In the genomic region with DNA sequence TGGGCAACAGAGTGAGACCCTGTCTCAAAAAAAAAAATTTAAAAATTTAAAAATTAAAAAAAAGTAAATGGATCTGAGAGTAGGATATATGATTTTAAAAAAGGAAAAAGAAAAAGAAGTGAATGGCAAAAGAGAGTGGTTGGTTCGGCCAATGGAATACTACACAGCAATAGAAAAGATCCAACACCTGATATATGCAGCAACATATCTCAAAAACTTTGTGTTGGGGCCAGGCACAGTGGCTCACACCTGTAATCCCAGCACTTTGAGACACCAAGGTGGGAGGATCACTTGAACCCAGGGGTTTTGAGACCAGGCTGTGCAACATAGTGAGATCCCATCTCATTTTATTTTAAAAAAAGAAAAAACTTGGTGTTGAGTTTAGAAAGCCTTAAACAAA, we compare ENCODE assay signal across 18 cellular contexts. TPM values are rescaled to one million over a fixed set of nuclear protein-coding genes. Genes with fewer than 3 reads are reported as not detected.
DNase-seq lines count a peak whose midpoint lies in the region; ATAC-seq and TF ChIP-seq lines count a peak whose summit lies in the region.
"Had no signal": no experiment of that assay in that cellular context is flagged by ENCODE, and none has a peak within 500 bp of the region (broad histone marks: within the 10 kb centered on the region; RNA-seq: fewer than 3 reads in every experiment).

No MANE protein-coding gene starts in this region.

- H4K20me1 ChIP-seq in PC-9 (ENCODE audit: insufficient read depth): 0 out of 2 replicates have a peak, but pooled peaks cover 6% of the 10 kb centered on the region

- H3K4me3 ChIP-seq in CD8-positive, alpha-beta T cell (ENCODE audit: low read depth, low read length): no peak overlapping the region
- H3K4me3 ChIP-seq in PC-9: no peak overlapping the region
- H3K4me3 ChIP-seq: GM12878, SJCRH30 had no signal

- H2AFZ ChIP-seq in PC-9: no peak overlapping the region

- H3K79me2 ChIP-seq in PC-9 (ENCODE audit: low read depth): peaks cover 15% of the 10 kb centered on the region

- no peak for TF ChIP-seq CTCF in CD8-positive, alpha-beta T cell (IDR thresholded peaks at IDR 0.05)
- TF ChIP-seq CTCF in PC-9 (conservative IDR thresholded peaks at IDR 0.05) (no peak), type B pancreatic cell (conservative IDR thresholded peaks at IDR 0.05) (no peak)

- H3K27me3 Mint-ChIP-seq in CD8-positive, alpha-beta T cell (ENCODE audit: low read depth): no peaks in the 10 kb centered on the region
- H3K27me3 Mint-ChIP-seq in dendritic cell treated with granulocyte-macrophage colony-stimulating factor and Interleukin-4, amounts not matched to agents 40 ng/mL and 50 ng/mL, for 4 days: peaks cover 28% of the 10 kb centered on the region
- H3K27me3 Mint-ChIP-seq in type B pancreatic cell: no peaks in the 10 kb centered on the region

- H3K4me3 Mint-ChIP-seq in CD8-positive, alpha-beta T cell: no peak overlapping the region
- no peak overlapping the region for H3K4me3 Mint-ChIP-seq in dendritic cell treated with granulocyte-macrophage colony-stimulating factor and Interleukin-4, amounts not matched to agents 40 ng/mL and 50 ng/mL, for 4 days
- H3K4me3 Mint-ChIP-seq in type B pancreatic cell: no peak overlapping the region

- H3K27ac ChIP-seq in CD8-positive, alpha-beta T cell (ENCODE audit: low read depth, low read length): no peak overlapping the region
- H3K27ac ChIP-seq in PC-9: peak overlapping the region; percentile 92
- H3K27ac ChIP-seq: SJCRH30 had no signal

- CTCF ChIA-PET in CD8-positive, alpha-beta T cell (lab: Charles Lee): interaction anchor here (1.2 to 3.1 kb wide), 2 partner anchors 20 to 54 kb away, joined by 3 to 13 read pairs; no protein-coding TSS in a partner anchor
- CTCF ChIA-PET in PC-9 (lab: Charles Lee): interaction anchor here (0.7 kb wide), 1 partner anchor 58 kb away, joined by 3 read pairs; no protein-coding TSS in a partner anchor

- H3F3A ChIP-seq in PC-9 (ENCODE audit: insufficient read depth, low read depth): peaks cover 74% of the 10 kb centered on the region

- no peak for DNase-seq in CD8-positive, alpha-beta T cell
- no peak for DNase-seq in PC-9
- DNase-seq in type B pancreatic cell (ENCODE audit: extremely low spot score, unreplicated experiment): no peak
- no peak for DNase-seq in NCI-H2081 (lab: John Stamatoyannopoulos, UW)
- no peak for DNase-seq in NCI-H1694 treated with DMSO at 0.1 percent for 48 hours (lab: John Stamatoyannopoulos, UW)
- no peak for DNase-seq in C1 segment of cervical spinal cord (lab: John Stamatoyannopoulos, UW)
- DNase-seq: ACHN, DMS53, EL, GOT3, KG1, NCI-H1417, NCI-H187 treated with DMSO at 0.1 percent for 48 hours, NCI-H226, NCI-H524, SJCRH30 had no signal

- no peaks in the 10 kb centered on the region for H3K9me3 Mint-ChIP-seq in CD8-positive, alpha-beta T cell
- no peaks in the 10 kb centered on the region for H3K9me3 Mint-ChIP-seq in dendritic cell treated with granulocyte-macrophage colony-stimulating factor and Interleukin-4, amounts not matched to agents 40 ng/mL and 50 ng/mL, for 4 days
- H3K9me3 Mint-ChIP-seq in type B pancreatic cell: no peaks in the 10 kb centered on the region

- POLR2A ChIA-PET in CD8-positive, alpha-beta T cell (lab: Charles Lee): interaction anchor here (0.8 to 1.6 kb wide), 4 partner anchors 7 to 67 kb away, joined by 3 to 7 read pairs (median 4); no protein-coding TSS in a partner anchor
- POLR2A ChIA-PET in PC-9 (lab: Charles Lee; ENCODE audit: unreplicated experiment): no interaction called here

- no peaks in the 10 kb centered on the region for H3K9me2 ChIP-seq in PC-9 (ENCODE audit: insufficient read depth)

- peaks cover 60% of the 10 kb centered on the region for H3K4me1 ChIP-seq in CD8-positive, alpha-beta T cell (ENCODE audit: insufficient read depth, low read length)
- peaks cover 57% of the 10 kb centered on the region for H3K4me1 ChIP-seq in PC-9 (replicated peaks; ENCODE audit: insufficient read depth)

- H3K36me3 ChIP-seq in CD8-positive, alpha-beta T cell (ENCODE audit: insufficient read depth, low read length): no peaks in the 10 kb centered on the region
- H3K36me3 ChIP-seq in PC-9 (ENCODE audit: low read depth): peaks cover 9% of the 10 kb centered on the region; the same call in 1 of the 2 replicates
- H3K36me3 ChIP-seq: SJCRH30 had no signal

- H3K4me1 Mint-ChIP-seq in CD8-positive, alpha-beta T cell (ENCODE audit: low read depth): peaks cover 69% of the 10 kb centered on the region
- peaks cover 64% of the 10 kb centered on the region for H3K4me1 Mint-ChIP-seq in dendritic cell treated with granulocyte-macrophage colony-stimulating factor and Interleukin-4, amounts not matched to agents 40 ng/mL and 50 ng/mL, for 4 days (ENCODE audit: low read depth)
- peaks cover 13% of the 10 kb centered on the region for H3K4me1 Mint-ChIP-seq in type B pancreatic cell (ENCODE audit: unreplicated experiment)

- H3K36me3 Mint-ChIP-seq in CD8-positive, alpha-beta T cell: peaks cover 4% of the 10 kb centered on the region
- H3K36me3 Mint-ChIP-seq in dendritic cell treated with granulocyte-macrophage colony-stimulating factor and Interleukin-4, amounts not matched to agents 40 ng/mL and 50 ng/mL, for 4 days (ENCODE audit: low read depth): peaks cover 12% of the 10 kb centered on the region
- H3K36me3 Mint-ChIP-seq in type B pancreatic cell: no peaks in the 10 kb centered on the region

- BruUV-seq in PC-9 (replicated peaks; lab: Mats Ljungman, UMichigan): no TSS peak

- intact Hi-C loops in CD8-positive, alpha-beta T cell (cut with DNase I, micrococcal nuclease): loop anchor here (10.0 kb wide), 2 partner anchors 288 to 318 kb away; a partner anchor contains a TSS
- intact Hi-C loops in PC-9 (cut with micrococcal nuclease; ENCODE audit: unreplicated experiment): loop anchor here (5.0 kb wide), 1 partner anchor 51 kb away; no protein-coding TSS in a partner anchor
- intact Hi-C loops in dendritic cell treated with granulocyte-macrophage colony-stimulating factor and Interleukin-4, amounts not matched to agents 40 ng/mL and 50 ng/mL, for 4 days (cut with micrococcal nuclease): no loop called here

- H3K9me3 ChIP-seq in CD8-positive, alpha-beta T cell (ENCODE audit: low read length): no peaks in the 10 kb centered on the region
- H3K9me3 ChIP-seq in PC-9 (ENCODE audit: insufficient read depth, low read depth): no peaks in the 10 kb centered on the region
- H3K9me3 ChIP-seq: SJCRH30 had no signal

- peak overlapping the region; percentile 65; the same call in 1 of the 2 replicates for H3K4me2 ChIP-seq in PC-9

- H3K27ac Mint-ChIP-seq in CD8-positive, alpha-beta T cell: peak overlapping the region; percentile 86
- peak overlapping the region; percentile 52 for H3K27ac Mint-ChIP-seq in dendritic cell treated with granulocyte-macrophage colony-stimulating factor and Interleukin-4, amounts not matched to agents 40 ng/mL and 50 ng/mL, for 4 days
- peak overlapping the region; percentile 87 for H3K27ac Mint-ChIP-seq in type B pancreatic cell

- no peaks in the 10 kb centered on the region for H3K27me3 ChIP-seq in CD8-positive, alpha-beta T cell (ENCODE audit: insufficient read depth, low read length)
- H3K27me3 ChIP-seq in PC-9 (ENCODE audit: insufficient read depth, low read depth): no peaks in the 10 kb centered on the region
- H3K27me3 ChIP-seq: SJCRH30 had no signal

- ATAC-seq in CD8-positive, alpha-beta T cell: no peak
- ATAC-seq: GM12878 had no signal

RNA-seq across cellular contexts. Expression of a gene that starts 1.4 kb away (rescaled TPM):
- 10 to 100 TPM; 70.0 to 72.3 TPM for total RNA-seq in CD8-positive, alpha-beta T cell
- 70.8 and 78.3 TPM in 2 replicates for total RNA-seq in PC-9 (2021)
- total RNA-seq in type B pancreatic cell (ENCODE audit: low replicate concordance): 13.3 and 66.4 TPM in 2 replicates
- total RNA-seq: SJCRH30 had no signal

RNA-seq across cellular contexts. Expression of a gene that starts 37.8 kb away (rescaled TPM):
- total RNA-seq in CD8-positive, alpha-beta T cell: 100 to 1,000 TPM; 149 to 166 TPM
- total RNA-seq in PC-9 (2021) (36.7 and 50.7 TPM in 2 replicates), type B pancreatic cell (ENCODE audit: low replicate concordance) (37.9 and 114 TPM in 2 replicates)

RNA-seq across cellular contexts. Expression of a gene that starts 52.1 kb away (rescaled TPM):
- total RNA-seq in CD8-positive, alpha-beta T cell: not detected
- total RNA-seq in PC-9 (2021): not detected in 2 replicates
- not detected in 2 replicates for total RNA-seq in type B pancreatic cell (ENCODE audit: low replicate concordance)
- total RNA-seq: GM12878, SJCRH30 had no signal
